In the genomic region with DNA sequence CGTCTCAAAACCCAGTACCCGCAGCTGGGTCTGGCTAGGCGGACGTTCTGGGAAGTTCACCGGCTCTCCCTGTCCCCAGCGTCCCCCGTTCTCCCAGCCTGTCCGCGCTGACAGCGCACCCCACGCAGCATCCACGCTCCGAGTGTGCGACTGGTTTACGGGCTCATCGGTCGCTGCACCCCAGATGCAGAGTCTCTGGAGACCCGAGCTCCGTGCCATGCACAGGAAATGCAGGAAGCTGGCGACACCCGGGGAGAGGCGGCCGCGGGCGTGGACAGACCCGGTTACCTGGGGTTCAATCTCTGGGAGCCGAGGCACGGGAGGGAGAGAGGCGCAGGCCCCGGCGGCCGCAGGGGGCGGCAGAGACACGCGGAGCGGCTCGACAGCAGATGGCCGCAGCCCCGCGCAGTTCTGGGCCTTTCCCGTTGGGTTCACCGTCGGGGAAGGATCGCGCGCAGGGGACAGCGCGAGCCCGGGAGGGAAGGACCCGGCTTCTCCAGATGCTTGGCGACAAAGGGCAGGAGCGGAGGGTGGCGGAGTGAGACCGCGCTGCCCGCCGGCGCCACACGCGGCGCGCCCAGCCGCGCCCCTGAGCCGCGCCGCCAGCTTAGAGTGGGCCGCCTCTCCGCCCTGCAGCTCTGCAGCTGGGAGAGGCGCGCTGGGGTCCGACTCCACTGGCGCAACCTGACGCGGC, we compare ENCODE assay signal across 8 cellular contexts. TPM values are rescaled to one million over a fixed set of nuclear protein-coding genes. Genes with fewer than 3 reads are reported as not detected.
A peak's percentile ranks its signal among the peaks of the same experiment; 100 is the strongest.
DNase-seq lines count a peak whose midpoint lies in the region; ATAC-seq and TF ChIP-seq lines count a peak whose summit lies in the region.

No MANE protein-coding gene starts in this region.

- H3K27me3 ChIP-seq in CD8-positive, alpha-beta memory T cell (ENCODE audit: insufficient read depth, low read length, poor library complexity, severe bottlenecking), result peaks cover 21% of the 10 kb centered on the region
- H3K27me3 ChIP-seq in HL-60 (ENCODE audit: insufficient read depth, poor library complexity, severe bottlenecking), result peaks cover 2% of the 10 kb centered on the region
- H3K27me3 ChIP-seq in fibroblast of lung (ENCODE audit: control insufficient read depth, insufficient read depth, low read length), result no peaks in the 10 kb centered on the region
- H3K27me3 ChIP-seq in stomach, result peaks cover 0 to 64% (median 5%) of the 10 kb centered on the region in 3 donors

- peak overlapping the region; percentile 51 for H3K27ac ChIP-seq in CD8-positive, alpha-beta memory T cell (ENCODE audit: low read depth, low read length)
- H3K27ac ChIP-seq in HL-60 (replicated peaks) (no peak overlapping the region), fibroblast of lung (ENCODE audit: insufficient read depth, low read length) (peak overlapping the region; percentile 59), stomach (peak overlapping the region; percentile 87 to 92 (median 90))

- no peaks in the 10 kb centered on the region for H3K36me3 ChIP-seq in CD8-positive, alpha-beta memory T cell (ENCODE audit: insufficient read depth, low read length)
- H3K36me3 ChIP-seq in fibroblast of lung (ENCODE audit: control insufficient read depth, insufficient read depth, low read length) (no peaks in the 10 kb centered on the region), stomach (peaks cover 0 to 17% (median 11%) of the 10 kb centered on the region in 4 donors)

- peaks cover 0 to 1% (median 0%) of the 10 kb centered on the region in 3 donors for H3K36me3 Mint-ChIP-seq in CD8-positive, alpha-beta memory T cell
- H3K36me3 Mint-ChIP-seq in natural killer cell treated with Interleukin-12 subunit alpha and Interleukin-12 subunit beta and Interleukin-15 and Interleukin-18, amount 100 ng/mL, for 72 hours, result no peaks in the 10 kb centered on the region

- TF ChIP-seq EP300 in stomach (IDR thresholded peaks at IDR 0.05), result no peak

- H3K9me3 ChIP-seq in CD8-positive, alpha-beta memory T cell (ENCODE audit: low read length), result no peaks in the 10 kb centered on the region
- H3K9me3 ChIP-seq in fibroblast of lung (ENCODE audit: control insufficient read depth, insufficient read depth, low read depth, low read length) (no peaks in the 10 kb centered on the region), stomach (no peaks in the 10 kb centered on the region)

- peak; percentile 6 for TF ChIP-seq CTCF in HL-60 (IDR thresholded peaks at IDR 0.05; ENCODE audit: insufficient read depth, low read length)
- peak; percentile 80 to 85 for TF ChIP-seq CTCF in fibroblast of lung (conservative IDR thresholded peaks at IDR 0.05 in 1 of 2, IDR thresholded peaks at IDR 0.05 in 1 of 2; ENCODE audit: low read depth in 1 of 2, low read length in 2 of 2)
- peak in 5 of 7 experiments; percentile 73 to 91 (median 86) for TF ChIP-seq CTCF in stomach (IDR thresholded peaks at IDR 0.05)

- POLR2A ChIA-PET in CD8-positive, alpha-beta memory T cell (lab: Charles Lee), result interaction anchor here (0.6 to 0.8 kb wide), 2 partner anchors 53 to 176 kb away, joined by 3 to 4 read pairs; no protein-coding TSS in a partner anchor

- peak overlapping the region in 3 of 8 donors; percentile 8 to 68 (median 66) for H3K27ac Mint-ChIP-seq in CD8-positive, alpha-beta memory T cell
- H3K27ac Mint-ChIP-seq in natural killer cell treated with Interleukin-12 subunit alpha and Interleukin-12 subunit beta and Interleukin-15 and Interleukin-18, amount 100 ng/mL, for 72 hours, result peak overlapping the region in 1 of 2 donors; percentile 41

- peaks cover 0 to 2% (median 0%) of the 10 kb centered on the region in 5 donors for H3K9me3 Mint-ChIP-seq in CD8-positive, alpha-beta memory T cell
- no peaks in the 10 kb centered on the region for H3K9me3 Mint-ChIP-seq in natural killer cell treated with Interleukin-12 subunit alpha and Interleukin-12 subunit beta and Interleukin-15 and Interleukin-18, amount 100 ng/mL, for 72 hours

- peaks cover 4 to 24% (median 6%) of the 10 kb centered on the region in 3 donors for H3K4me1 Mint-ChIP-seq in CD8-positive, alpha-beta memory T cell
- peaks cover 5 to 11% of the 10 kb centered on the region in 2 donors for H3K4me1 Mint-ChIP-seq in natural killer cell treated with Interleukin-12 subunit alpha and Interleukin-12 subunit beta and Interleukin-15 and Interleukin-18, amount 100 ng/mL, for 72 hours (ENCODE audit: low read depth in 2 of 2)

- H3K27me3 Mint-ChIP-seq in CD8-positive, alpha-beta memory T cell, result peaks cover 34 to 41% of the 10 kb centered on the region in 2 donors
- peaks cover 13 to 21% of the 10 kb centered on the region in 2 donors for H3K27me3 Mint-ChIP-seq in natural killer cell treated with Interleukin-12 subunit alpha and Interleukin-12 subunit beta and Interleukin-15 and Interleukin-18, amount 100 ng/mL, for 72 hours

- intact Hi-C loops in stomach (cut with DNase I; ENCODE audit: low total_unique reads), result no loop called here

- peak overlapping the region; percentile 58 for H3K4me3 ChIP-seq in CD8-positive, alpha-beta memory T cell (ENCODE audit: low read length)
- H3K4me3 ChIP-seq in HL-60 (replicated peaks; ENCODE audit: insufficient read depth, low read length) (peak overlapping the region; percentile 39), fibroblast of lung (replicated peaks in 1 of 4; ENCODE audit: control extremely low read depth in 1 of 4, insufficient read depth in 1 of 4, low read depth in 3 of 4, low read length in 4 of 4) (peak overlapping the region; percentile 50 to 69 (median 66)), stomach (peak overlapping the region; percentile 74 to 83 (median 79))

- 2 to 7% (median 3%) methylated on average over 3 to 75 of the region's 75 CpGs for WGBS in stomach, 5 donors

- H2AFZ ChIP-seq in fibroblast of lung (ENCODE audit: low read length), result peak overlapping the region; percentile 78

- peak overlapping the region; percentile 87 to 96 (median 88) for H3K4me3 Mint-ChIP-seq in CD8-positive, alpha-beta memory T cell
- peak overlapping the region; percentile 87 for H3K4me3 Mint-ChIP-seq in natural killer cell treated with Interleukin-12 subunit alpha and Interleukin-12 subunit beta and Interleukin-15 and Interleukin-18, amount 100 ng/mL, for 72 hours

- H4K20me1 ChIP-seq in fibroblast of lung (ENCODE audit: control insufficient read depth, extremely low read depth, insufficient read depth, low read length), result no peaks in the 10 kb centered on the region

- no peak for TF ChIP-seq POLR2A in stomach (IDR thresholded peaks at IDR 0.05)

- CTCF ChIA-PET in CD8-positive, alpha-beta memory T cell (lab: Charles Lee), result interaction anchor here (0.7 to 6.3 kb wide), 18 partner anchors 8 to 516 kb away, joined by 3 to 47 read pairs (median 6); partner anchors contain the start of genes LEAP2 and SOWAHA

- H3K9ac ChIP-seq in fibroblast of lung (ENCODE audit: insufficient read depth, low read length), result peak overlapping the region; percentile 73

- ATAC-seq in GM19455 (IDR thresholded peaks at IDR 0.05; ENCODE audit: unreplicated experiment), result peak; percentile 84
- ATAC-seq in natural killer cell treated with Interleukin-12 subunit alpha and Interleukin-12 subunit beta and Interleukin-15 and Interleukin-18, amount 100 ng/mL, for 72 hours, result peak; percentile 84 to 88

- peak; percentile 54 to 77 (median 66) for DNase-seq in CD8-positive, alpha-beta memory T cell
- DNase-seq in HL-60 (ENCODE audit: low read depth in 1 of 2, low spot score in 1 of 2) (peak in 1 of 2 experiments; percentile 41), activated T-helper 1 cell treated with Interleukin-2 at 50 U/mL for 16 hours (ENCODE audit: low read depth) (peak; percentile 43), fibroblast of lung (ENCODE audit: low read depth in 2 of 2) (peak; percentile 59 to 64), stomach (peak; percentile 87)
- peak; percentile 78 for DNase-seq in natural killer cell treated with Interleukin-12 subunit alpha and Interleukin-12 subunit beta and Interleukin-15 and Interleukin-18, amount 100 ng/mL, for 72 hours (ENCODE audit: low spot score)

- peaks cover 5% of the 10 kb centered on the region for H3K4me1 ChIP-seq in CD8-positive, alpha-beta memory T cell (ENCODE audit: insufficient read depth, low read length)
- peaks cover 3% of the 10 kb centered on the region for H3K4me1 ChIP-seq in fibroblast of lung (ENCODE audit: control insufficient read depth, extremely low read depth, insufficient read depth, low read length)
- peaks cover 8 to 53% (median 30%) of the 10 kb centered on the region in 4 donors for H3K4me1 ChIP-seq in stomach

- H3K79me2 ChIP-seq in fibroblast of lung (ENCODE audit: control insufficient read depth, insufficient read depth, low read length), result no peaks in the 10 kb centered on the region

- peak overlapping the region; percentile 92 for H3K4me2 ChIP-seq in fibroblast of lung (ENCODE audit: extremely low read depth, insufficient read depth, low read length)

RNA-seq across cellular contexts. Expression of gene SHROOM1, which starts 0.6 kb away (rescaled TPM):
- 1 to 10 TPM; 1.6 to 2.0 TPM for total RNA-seq in CD8-positive, alpha-beta memory T cell
- not detected for polyA plus RNA-seq in CD8-positive, alpha-beta memory T cell
- 15.4 TPM for polyA plus RNA-seq in PFSK-1 (2012; ENCODE audit: insufficient read length, low read depth)
- total RNA-seq in fibroblast of lung (4.1 and 6.1 TPM in 2 replicates), stomach (100 to 1,000 TPM in 1 of 5 donors, 10 to 100 TPM in 3, 1 to 10 TPM in 1; 5.3 to 264 (median 48.7) TPM)
- polyA plus RNA-seq in fibroblast of lung (2.9 and 6.2 TPM in 2 replicates), stomach (10 to 100 TPM in 1 of 3 donors, 1 to 10 TPM in 2; 7.5 to 12.8 (median 9.6) TPM)
- 5.4 and 6.7 TPM in 2 replicates for polyA plus RNA-seq in fibroblast of lung (2012)
- 4.2 and 6.3 TPM in 2 replicates for polyA minus RNA-seq in fibroblast of lung (ENCODE audit: low replicate concordance)
- 1 to 10 TPM; 5.4 to 8.0 TPM for total RNA-seq in natural killer cell treated with Interleukin-12 subunit alpha and Interleukin-12 subunit beta and Interleukin-15 and Interleukin-18, amount 100 ng/mL, for 72 hours

RNA-seq across cellular contexts. Expression of gene SOWAHA, which starts 16.8 kb away (rescaled TPM):
- under 1 TPM in 1 of 2 experiments, not detected in 1; 0.07 TPM for total RNA-seq in CD8-positive, alpha-beta memory T cell
- polyA plus RNA-seq in CD8-positive, alpha-beta memory T cell, result not detected
- polyA plus RNA-seq in PFSK-1 (2012; ENCODE audit: insufficient read length, low read depth), result not detected
- 0.17 and 0.26 TPM in 2 replicates for total RNA-seq in fibroblast of lung
- polyA plus RNA-seq in fibroblast of lung, result 0.02 and 0.03 TPM in 2 replicates
- not detected in 2 replicates for polyA plus RNA-seq in fibroblast of lung (2012)
- polyA minus RNA-seq in fibroblast of lung (ENCODE audit: low replicate concordance), result not detected in 2 replicates
- total RNA-seq in natural killer cell treated with Interleukin-12 subunit alpha and Interleukin-12 subunit beta and Interleukin-15 and Interleukin-18, amount 100 ng/mL, for 72 hours, result not detected
- 10 to 100 TPM in 2 of 5 donors, 1 to 10 TPM in 2, not detected in 1; 6.8 to 91.8 (median 13.2) TPM for total RNA-seq in stomach
- polyA plus RNA-seq in stomach, result 1 to 10 TPM; 2.4 to 5.7 (median 5.2) TPM

RNA-seq across cellular contexts. Expression of gene GDF9, which starts 36.4 kb away (rescaled TPM):
- under 1 TPM; 0.29 to 0.68 TPM for total RNA-seq in CD8-positive, alpha-beta memory T cell
- not detected for polyA plus RNA-seq in CD8-positive, alpha-beta memory T cell
- polyA plus RNA-seq in PFSK-1 (2012; ENCODE audit: insufficient read length, low read depth), result 0.29 TPM
- total RNA-seq in fibroblast of lung (under 0.01 and 0.17 TPM in 2 replicates), stomach (1 to 10 TPM in 2 of 5 donors, not detected in 3; 1.2 to 4.4 TPM)
- polyA plus RNA-seq in fibroblast of lung (0.07 and 0.11 TPM in 2 replicates), stomach (1 to 10 TPM in 1 of 3 donors, under 1 TPM in 1, not detected in 1; 0.25 to 1.1 TPM)
- 0.05 TPM in 1 of 2 replicates, not detected in the other for polyA plus RNA-seq in fibroblast of lung (2012)
- not detected in 2 replicates for polyA minus RNA-seq in fibroblast of lung (ENCODE audit: low replicate concordance)
- total RNA-seq in natural killer cell treated with Interleukin-12 subunit alpha and Interleukin-12 subunit beta and Interleukin-15 and Interleukin-18, amount 100 ng/mL, for 72 hours, result under 1 TPM; 0.50 to 0.93 TPM

RNA-seq across cellular contexts. Expression of gene UQCRQ, which starts 36.6 kb away (rescaled TPM):
- total RNA-seq in CD8-positive, alpha-beta memory T cell, result 100 to 1,000 TPM; 595 to 615 TPM
- polyA plus RNA-seq in CD8-positive, alpha-beta memory T cell, result 663 TPM
- polyA plus RNA-seq in PFSK-1 (2012; ENCODE audit: insufficient read length, low read depth), result 319 TPM
- total RNA-seq in fibroblast of lung (112 and 113 TPM in 2 replicates), stomach (100 to 1,000 TPM in 2 of 5 donors, 10 to 100 TPM in 3; 66.5 to 173 (median 83.4) TPM)
- polyA plus RNA-seq in fibroblast of lung (157 and 200 TPM in 2 replicates), stomach (100 to 1,000 TPM; 470 to 603 (median 499) TPM)
- 571 and 577 TPM in 2 replicates for polyA plus RNA-seq in fibroblast of lung (2012)
- 28.9 and 46.4 TPM in 2 replicates for polyA minus RNA-seq in fibroblast of lung (ENCODE audit: low replicate concordance)
- 100 to 1,000 TPM; 330 to 366 TPM for total RNA-seq in natural killer cell treated with Interleukin-12 subunit alpha and Interleukin-12 subunit beta and Interleukin-15 and Interleukin-18, amount 100 ng/mL, for 72 hours

RNA-seq across cellular contexts. Expression of gene LEAP2, which starts 43.6 kb away (rescaled TPM):
- total RNA-seq in CD8-positive, alpha-beta memory T cell, result 1 to 10 TPM; 2.7 to 3.6 TPM
- 0.93 TPM for polyA plus RNA-seq in CD8-positive, alpha-beta memory T cell
- polyA plus RNA-seq in PFSK-1 (2012; ENCODE audit: insufficient read length, low read depth), result 0.65 TPM
- total RNA-seq in fibroblast of lung (0.26 and 0.33 TPM in 2 replicates), stomach (1 to 10 TPM in 2 of 5 donors, under 1 TPM in 1, not detected in 2; 0.92 to 2.3 (median 1.3) TPM)
- polyA plus RNA-seq in fibroblast of lung (0.30 and 0.50 TPM in 2 replicates), stomach (1 to 10 TPM; 1.4 to 2.2 (median 1.4) TPM)
- 0.24 and 0.29 TPM in 2 replicates for polyA plus RNA-seq in fibroblast of lung (2012)
- not detected in 2 replicates for polyA minus RNA-seq in fibroblast of lung (ENCODE audit: low replicate concordance)
- 1 to 10 TPM; 2.7 to 5.6 TPM for total RNA-seq in natural killer cell treated with Interleukin-12 subunit alpha and Interleukin-12 subunit beta and Interleukin-15 and Interleukin-18, amount 100 ng/mL, for 72 hours

Comparison
In these comparisons a context has a peak if more than half of its experiments do, and no peak if none do; other contexts are left out.
1. CTCF ChIP-seq: peak in every context shown above with its lines; median percentile 86 in stomach; 82 in fibroblast of lung; 6 in HL-60.